10 cellular contexts compared by ENCODE assay signal in the genomic region with DNA sequence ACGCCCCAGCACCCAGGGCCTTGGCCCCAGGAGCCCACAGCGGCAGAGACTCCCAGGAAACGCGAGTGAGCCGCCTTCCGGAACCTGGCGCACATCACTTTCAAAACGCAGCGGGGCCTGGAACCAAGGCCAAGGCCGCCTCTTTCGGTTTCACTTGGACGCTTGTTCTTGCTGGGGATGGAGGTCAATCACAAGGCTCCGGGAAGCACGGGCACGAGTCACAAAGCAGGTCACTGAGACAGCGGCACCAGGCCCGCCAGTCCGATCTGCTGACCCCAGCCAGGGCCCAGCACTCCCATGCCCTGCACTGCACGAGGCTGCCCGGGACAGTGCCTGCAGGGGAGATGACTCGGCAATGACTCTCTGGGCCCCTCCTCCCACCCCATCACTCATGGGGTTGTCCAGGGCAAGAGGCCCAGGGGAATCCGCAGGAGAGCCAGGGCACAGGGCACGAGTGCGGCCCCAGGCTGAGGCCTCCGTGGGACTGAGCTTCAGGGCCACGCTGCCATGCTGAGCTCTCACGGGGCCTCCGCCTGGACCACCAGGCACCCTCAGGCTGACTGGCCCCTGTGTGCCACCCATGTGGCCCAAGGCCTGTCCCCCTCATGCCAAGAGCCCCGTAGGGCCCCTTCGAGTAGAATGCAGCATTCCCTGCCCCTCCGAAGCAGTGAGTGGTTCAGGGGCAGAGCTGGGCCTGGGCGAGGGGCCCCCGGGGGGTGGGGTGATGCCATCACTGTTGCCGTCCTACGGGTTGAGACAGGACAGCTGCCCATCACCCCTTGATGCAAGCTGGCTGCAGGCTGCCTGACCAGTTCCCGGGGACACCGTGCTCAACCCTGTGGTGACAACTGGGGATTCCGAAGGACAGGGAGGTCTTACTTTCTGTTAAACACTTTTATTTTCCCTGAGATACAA. TPM values are rescaled to one million over a fixed set of nuclear protein-coding genes. Genes with fewer than 3 reads are reported as not detected.
DNase-seq lines count a peak whose midpoint lies in the region; ATAC-seq, FAIRE-seq and TF ChIP-seq lines count a peak whose summit lies in the region.
"Had no signal": no experiment of that assay in that cellular context is flagged by ENCODE, and none has a peak within 500 bp of the region (broad histone marks: within the 10 kb centered on the region; RNA-seq: fewer than 3 reads in every experiment).

No MANE protein-coding gene starts in this region.

- no peak for ATAC-seq in GM21360 (IDR thresholded peaks at IDR 0.05; ENCODE audit: unreplicated experiment)

- TF ChIP-seq CTCF in SK-N-SH (IDR thresholded peaks at IDR 0.05): no peak
- no peak for TF ChIP-seq CTCF in fibroblast of villous mesenchyme (IDR thresholded peaks at IDR 0.05; ENCODE audit: insufficient read depth, low read depth, low read length)

- H3K9me2 ChIP-seq in SK-N-SH: no peaks in the 10 kb centered on the region

- no peak for TF ChIP-seq POLR2A in GM12891 (IDR thresholded peaks at IDR 0.05; ENCODE audit: low read depth, low read length)

- CTCF ChIA-PET in SK-N-SH (lab: Yijun Ruan, JAX): interaction anchor here (1.0 to 1.3 kb wide), 2 partner anchors 51 to 56 kb away, joined by 3 to 4 read pairs; no protein-coding TSS in a partner anchor

- H3K9ac ChIP-seq in SK-N-SH: peak overlapping the region; percentile 45; the same call in 1 of the 2 replicates

- peak overlapping the region; percentile 53 to 69 for H3K27ac ChIP-seq in SK-N-SH (ENCODE audit: low read depth in 2 of 2, low read length in 1 of 2)

- FAIRE-seq in GM12891 (lab: Jason Lieb, UNC): no peak

- no peaks in the 10 kb centered on the region for H3K9me3 ChIP-seq in SK-N-SH

- 63% methylated on average over 22 of the region's 38 CpGs for WGBS in SK-N-SH (ENCODE audit: low lambda C conversion rate)

- peak; percentile 90 for DNase-seq in EH (ENCODE audit: low read depth)
- no peak for DNase-seq in SK-N-SH
- peak; percentile 87 for DNase-seq in fibroblast of villous mesenchyme (ENCODE audit: low read depth)
- DNase-seq in renal cortical epithelial cell (ENCODE audit: low read depth): peak; percentile 76
- no peak for DNase-seq in DMS 273 treated with DMSO at 0.1 percent for 48 hours (lab: John Stamatoyannopoulos, UW)
- DNase-seq in GM12891 (ENCODE audit: insufficient read length, low spot score): no peak
- DNase-seq in NCI-H1436 (lab: John Stamatoyannopoulos, UW): no peak
- DNase-seq: NCI-H345; stimulated activated CD4-positive, alpha-beta T cell treated with anti-CD3 and anti-CD28 coated beads, Interleukin-1b, Interleukin-23, amount 100 ng/mL, for 48 hours had no signal

- peak overlapping the region; percentile 73 for H3K4me2 ChIP-seq in SK-N-SH

- TF ChIP-seq EP300 in SK-N-SH (IDR thresholded peaks at IDR 0.05; ENCODE audit: borderline replicate concordance in 1 of 2, low read depth in 1 of 2, low read length in 1 of 2): no peak

- H3K36me3 ChIP-seq in SK-N-SH (replicated peaks in 1 of 2; ENCODE audit: control insufficient read depth in 1 of 2, insufficient read depth in 2 of 2, low read length in 1 of 2): peaks cover 0 to 5% of the 10 kb centered on the region in 2 experiments

- no peak overlapping the region for H2AFZ ChIP-seq in SK-N-SH (ENCODE audit: low read depth)

- peaks cover 4% of the 10 kb centered on the region for H3F3A ChIP-seq in SK-N-SH (replicated peaks; ENCODE audit: insufficient read depth)

- no peaks in the 10 kb centered on the region for H3K27me3 ChIP-seq in SK-N-SH (ENCODE audit: insufficient read depth)

- peaks cover 85% of the 10 kb centered on the region for H3K79me2 ChIP-seq in SK-N-SH (ENCODE audit: insufficient read depth)

- H4K20me1 ChIP-seq in SK-N-SH (ENCODE audit: insufficient read depth): peaks cover 28% of the 10 kb centered on the region

- POLR2A ChIA-PET in SK-N-SH (lab: Yijun Ruan, JAX): no interaction called here

- TF ChIP-seq RAD21 in SK-N-SH (IDR thresholded peaks at IDR 0.05; ENCODE audit: low read length): no peak

- peaks cover 29 to 31% of the 10 kb centered on the region in 2 experiments; a peak in 3 of 4 replicates for H3K4me1 ChIP-seq in SK-N-SH (ENCODE audit: control insufficient read depth in 1 of 2, insufficient read depth in 2 of 2, low read depth in 1 of 2, low read length in 1 of 2)

- H3K4me3 ChIP-seq in SK-N-SH (ENCODE audit: low read depth in 2 of 2, low read length in 1 of 2): peak overlapping the region; percentile 2 to 39
- H3K4me3 ChIP-seq in fibroblast of villous mesenchyme (ENCODE audit: low read depth, low read length): peak overlapping the region; percentile 50

TF ChIP-seq in SK-N-SH, 30 proteins besides CTCF, POLR2A, EP300 and RAD21:
- TF ChIP-seq, protein P1, sequence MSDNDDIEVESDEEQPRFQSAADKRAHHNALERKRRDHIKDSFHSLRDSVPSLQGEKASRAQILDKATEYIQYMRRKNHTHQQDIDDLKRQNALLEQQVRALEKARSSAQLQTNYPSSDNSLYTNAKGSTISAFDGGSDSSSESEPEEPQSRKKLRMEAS (IDR thresholded peaks at IDR 0.05; ENCODE audit: low read depth): peak; percentile 89
- TF ChIP-seq NRF1 (IDR thresholded peaks at IDR 0.05; ENCODE audit: low read depth, low read length): no peak
- no peak for TF ChIP-seq USF1 (IDR thresholded peaks at IDR 0.05; ENCODE audit: borderline replicate concordance, low read depth)
- TF ChIP-seq, protein P2, sequence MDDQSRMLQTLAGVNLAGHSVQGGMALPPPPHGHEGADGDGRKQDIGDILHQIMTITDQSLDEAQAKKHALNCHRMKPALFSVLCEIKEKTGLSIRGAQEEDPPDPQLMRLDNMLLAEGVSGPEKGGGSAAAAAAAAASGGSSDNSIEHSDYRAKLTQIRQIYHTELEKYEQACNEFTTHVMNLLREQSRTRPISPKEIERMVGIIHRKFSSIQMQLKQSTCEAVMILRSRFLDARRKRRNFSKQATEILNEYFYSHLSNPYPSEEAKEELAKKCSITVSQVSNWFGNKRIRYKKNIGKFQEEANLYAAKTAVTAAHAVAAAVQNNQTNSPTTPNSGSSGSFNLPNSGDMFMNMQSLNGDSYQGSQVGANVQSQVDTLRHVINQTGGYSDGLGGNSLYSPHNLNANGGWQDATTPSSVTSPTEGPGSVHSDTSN (IDR thresholded peaks at IDR 0.05): peak; percentile 74
- no peak for TF ChIP-seq TCF12 (IDR thresholded peaks at IDR 0.05)
- no peak for TF ChIP-seq NFIC (IDR thresholded peaks at IDR 0.05; ENCODE audit: borderline replicate concordance)
- no peak for TF ChIP-seq POLR2AphosphoS5 (IDR thresholded peaks at IDR 0.05; ENCODE audit: low read depth, low read length)
TF ChIP-seq in SK-N-SH: peak in this region for 2.

TF ChIP-seq in GM12891, 5 proteins besides CTCF, POLR2A, EP300 and RAD21:
- TF ChIP-seq POLR2AphosphoS5 (IDR thresholded peaks at IDR 0.05; ENCODE audit: low read depth, low read length) (no peak), TAF1 (IDR thresholded peaks at IDR 0.05; ENCODE audit: low read depth, low read length) (no peak), POU2F2 (IDR thresholded peaks at IDR 0.05; ENCODE audit: low read depth, low read length) (no peak), PAX5 (IDR thresholded peaks at IDR 0.05; ENCODE audit: insufficient read depth, low read length, severe bottlenecking) (no peak), SPI1 (IDR thresholded peaks at IDR 0.05; ENCODE audit: low read depth, low read length) (no peak)

RNA-seq across cellular contexts. Expression of gene SBNO2, which starts 4.9 kb away (rescaled TPM):
- 15.7 and 18.3 TPM in 2 replicates for polyA plus RNA-seq in SK-N-SH (2012; rRNA removed)
- 4.5 and 9.3 TPM in 2 replicates for polyA plus RNA-seq in SK-N-SH (2012; cell fraction: cytosol; rRNA removed)
- 69.0 and 70.1 TPM in 2 replicates for polyA plus RNA-seq in SK-N-SH (2012; cell fraction: nucleus; rRNA removed)
- 69.5 and 69.9 TPM in 2 replicates for total RNA-seq in fibroblast of villous mesenchyme
- total RNA-seq in renal cortical epithelial cell: 40.5 and 113 TPM in 2 replicates
- 9.2 TPM for polyA plus RNA-seq in GM12891 (2012; ENCODE audit: low read depth, missing spikeins)

RNA-seq across cellular contexts. Expression of gene STK11, which starts 36.4 kb away (rescaled TPM):
- polyA plus RNA-seq in SK-N-SH (2012; rRNA removed): 53.5 and 55.5 TPM in 2 replicates
- polyA plus RNA-seq in SK-N-SH (2012; cell fraction: cytosol; rRNA removed): 27.7 and 37.8 TPM in 2 replicates
- 173 and 201 TPM in 2 replicates for polyA plus RNA-seq in SK-N-SH (2012; cell fraction: nucleus; rRNA removed)
- total RNA-seq in fibroblast of villous mesenchyme: 90.8 and 94.1 TPM in 2 replicates
- total RNA-seq in renal cortical epithelial cell: 113 and 140 TPM in 2 replicates
- 27.4 TPM for polyA plus RNA-seq in GM12891 (2012; ENCODE audit: low read depth, missing spikeins)

Comparison
In these comparisons a context has a peak if more than half of its experiments do, and no peak if none do; other contexts are left out.
1. DNase-seq: peak in EH (single experiment), fibroblast of villous mesenchyme (single experiment) and renal cortical epithelial cell (single experiment); none in SK-N-SH (single experiment), DMS 273 treated with DMSO at 0.1 percent for 48 hours (single experiment), GM12891 (single experiment) and NCI-H1436 (single experiment).